In the genomic region with DNA sequence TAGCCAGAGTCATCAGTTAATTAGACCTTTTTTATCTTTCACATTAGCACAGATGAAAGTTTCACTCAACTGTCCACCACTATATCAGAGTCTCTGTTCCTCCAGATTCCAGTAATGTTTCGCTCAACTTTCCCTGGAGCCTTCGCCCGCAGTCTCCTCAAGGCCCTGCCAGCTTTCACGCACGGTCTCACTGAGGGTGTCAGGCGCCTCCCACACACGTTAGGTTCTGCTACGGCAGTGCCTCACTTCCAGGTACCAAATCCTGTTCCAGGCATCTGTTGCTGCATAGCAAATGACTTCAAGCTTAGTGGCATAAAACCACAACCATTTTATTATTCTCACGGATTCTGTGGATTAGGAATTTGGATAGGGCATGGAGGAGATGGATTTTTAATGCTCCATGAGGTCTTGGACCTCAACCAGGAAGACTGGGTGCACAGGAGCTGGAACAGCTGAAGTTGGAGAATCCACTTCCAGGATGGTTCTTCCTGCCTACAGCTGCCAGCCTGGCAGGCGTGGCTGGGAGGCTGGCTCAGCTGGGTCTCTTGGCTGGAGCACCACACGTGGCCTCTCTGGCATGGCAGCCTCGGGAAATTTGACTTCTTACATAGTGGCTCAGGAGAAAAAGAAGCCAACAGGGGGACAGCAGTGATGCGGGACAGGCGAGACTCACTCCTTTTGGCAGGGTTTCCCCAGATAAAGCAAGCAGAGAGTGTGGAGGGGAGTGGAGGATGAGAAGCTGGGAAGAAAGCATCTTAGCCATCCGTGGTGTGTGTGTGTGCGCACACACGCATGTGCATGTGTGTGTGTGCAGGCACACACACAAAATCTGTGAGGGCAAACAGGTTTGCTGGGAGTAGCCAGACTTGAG, we compare ENCODE assay signal across 2 cellular contexts.
TF ChIP-seq lines count a peak whose summit lies in the region.

No MANE protein-coding gene starts in this region.

TF ChIP-seq in Ishikawa, 13 proteins besides CTCF, POLR2A, EP300 and RAD21:
- TF ChIP-seq MAX (IDR thresholded peaks at IDR 0.05) (peak; percentile 20; the same call in 1 of the 2 replicates), TAF1 (IDR thresholded peaks at IDR 0.05; ENCODE audit: low read depth) (no peak)

TF ChIP-seq in H1, 55 proteins besides CTCF, POLR2A, EP300 and RAD21:
- TF ChIP-seq JUN (IDR thresholded peaks at IDR 0.05; ENCODE audit: low read depth, low read length): no peak
- TF ChIP-seq TAF1 (IDR thresholded peaks at IDR 0.05; ENCODE audit: low read depth, low read length): no peak
- TF ChIP-seq NANOG (IDR thresholded peaks at IDR 0.05; ENCODE audit: insufficient read depth, low read depth, low read length, poor library complexity, severe bottlenecking): no peak
